Comparison of ENCODE assay signal across 23 cellular contexts in genomic region chr16:12796498-12796897, GRCh38.
"Had no signal": no experiment of that assay in that cellular context is flagged by ENCODE, and none has a peak within 500 bp of the region (broad histone marks: within the 10 kb centered on the region; RNA-seq: fewer than 3 reads in every experiment).

No MANE protein-coding gene starts in this region.

- H3K27ac ChIP-seq: adrenal gland, body of pancreas, esophagus squamous epithelium, right atrium auricular region, tibial nerve, uterus had no signal

- H3K27ac Mint-ChIP-seq: activated CD4-positive, alpha-beta memory T cell treated with anti-CD3 and anti-CD28 coated beads for 36 hours; activated CD4-positive, alpha-beta T cell treated with anti-CD3 and anti-CD28 coated beads for 36 hours; activated CD8-positive, alpha-beta memory T cell treated with anti-CD3 and anti-CD28 coated beads, Interleukin-2, amount 10 ng/mL, durations not matched to agents 7 days and 5 days; mesothelial cell of epicardium; progenitor cell of endocrine pancreas had no signal

- H3K36me3 ChIP-seq: adrenal gland, esophagus squamous epithelium, right atrium auricular region, tibial nerve, uterus had no signal

- H3K4me2 ChIP-seq: smooth muscle cell had no signal

- H3K9me3 Mint-ChIP-seq: activated CD4-positive, alpha-beta memory T cell treated with anti-CD3 and anti-CD28 coated beads for 36 hours had no signal

- H3K27me3 Mint-ChIP-seq: activated CD4-positive, alpha-beta memory T cell treated with anti-CD3 and anti-CD28 coated beads for 36 hours; activated CD4-positive, alpha-beta T cell treated with anti-CD3 and anti-CD28 coated beads for 36 hours; activated CD8-positive, alpha-beta memory T cell treated with anti-CD3 and anti-CD28 coated beads, Interleukin-2, amount 10 ng/mL, durations not matched to agents 7 days and 5 days; progenitor cell of endocrine pancreas had no signal

- H3K4me1 ChIP-seq: body of pancreas, uterus had no signal

- DNase-seq: activated CD4-positive, alpha-beta memory T cell treated with anti-CD3 and anti-CD28 coated beads for 36 hours; activated CD4-positive, alpha-beta T cell treated with anti-CD3 and anti-CD28 coated beads for 36 hours; activated CD8-positive, alpha-beta memory T cell treated with anti-CD3 and anti-CD28 coated beads, Interleukin-2, amount 10 ng/mL, durations not matched to agents 7 days and 5 days; activated naive CD4-positive, alpha-beta T cell treated with anti-CD3 and anti-CD28 coated beads, Interleukin-2, amount 50 U/mL, for 16 hours; activated T-cell treated with anti-CD3 and anti-CD28 coated beads, Interleukin-2, amount 50 U/mL, for 1 hour; adrenal gland; body of pancreas; central memory CD4-positive, alpha-beta T cell; cortex of kidney; effector CD4-positive, alpha-beta T cell; esophagus squamous epithelium; nephron progenitor cell; stimulated activated CD4-positive, alpha-beta T cell treated with anti-CD3 and anti-CD28 coated beads, Interleukin-4, amount 100 ng/mL, for 4 hours; stimulated activated CD8-positive, alpha-beta memory T cell treated with anti-CD3 and anti-CD28 coated beads, Interleukin-4, amount 100 ng/mL, for 48 hours; stimulated activated naive CD4-positive, alpha-beta T cell treated with Interleukin-2 at 50 U/mL for 16 hours; substantia nigra; uterus had no signal

- FAIRE-seq: endothelial cell of umbilical vein had no signal

- H3K9me3 ChIP-seq: adrenal gland, body of pancreas, esophagus squamous epithelium, right atrium auricular region, tibial nerve, uterus had no signal

- H3K4me3 Mint-ChIP-seq: activated CD4-positive, alpha-beta memory T cell treated with anti-CD3 and anti-CD28 coated beads for 36 hours; activated CD4-positive, alpha-beta T cell treated with anti-CD3 and anti-CD28 coated beads for 36 hours; activated CD8-positive, alpha-beta memory T cell treated with anti-CD3 and anti-CD28 coated beads, Interleukin-2, amount 10 ng/mL, durations not matched to agents 7 days and 5 days; mesothelial cell of epicardium; nephron progenitor cell had no signal

- H3K4me3 ChIP-seq: adrenal gland, body of pancreas, esophagus squamous epithelium, right atrium auricular region, smooth muscle cell, tibial nerve, uterus had no signal

- ATAC-seq: activated CD4-positive, alpha-beta T cell treated with anti-CD3 and anti-CD28 coated beads for 36 hours; activated CD8-positive, alpha-beta memory T cell treated with anti-CD3 and anti-CD28 coated beads, Interleukin-2, amount 10 ng/mL, durations not matched to agents 7 days and 5 days; body of pancreas had no signal

- H3K27me3 ChIP-seq: adrenal gland, body of pancreas, esophagus squamous epithelium, right atrium auricular region, tibial nerve, uterus had no signal
